Comparison of ENCODE assay signal across 1 cellular context in the genomic region with DNA sequence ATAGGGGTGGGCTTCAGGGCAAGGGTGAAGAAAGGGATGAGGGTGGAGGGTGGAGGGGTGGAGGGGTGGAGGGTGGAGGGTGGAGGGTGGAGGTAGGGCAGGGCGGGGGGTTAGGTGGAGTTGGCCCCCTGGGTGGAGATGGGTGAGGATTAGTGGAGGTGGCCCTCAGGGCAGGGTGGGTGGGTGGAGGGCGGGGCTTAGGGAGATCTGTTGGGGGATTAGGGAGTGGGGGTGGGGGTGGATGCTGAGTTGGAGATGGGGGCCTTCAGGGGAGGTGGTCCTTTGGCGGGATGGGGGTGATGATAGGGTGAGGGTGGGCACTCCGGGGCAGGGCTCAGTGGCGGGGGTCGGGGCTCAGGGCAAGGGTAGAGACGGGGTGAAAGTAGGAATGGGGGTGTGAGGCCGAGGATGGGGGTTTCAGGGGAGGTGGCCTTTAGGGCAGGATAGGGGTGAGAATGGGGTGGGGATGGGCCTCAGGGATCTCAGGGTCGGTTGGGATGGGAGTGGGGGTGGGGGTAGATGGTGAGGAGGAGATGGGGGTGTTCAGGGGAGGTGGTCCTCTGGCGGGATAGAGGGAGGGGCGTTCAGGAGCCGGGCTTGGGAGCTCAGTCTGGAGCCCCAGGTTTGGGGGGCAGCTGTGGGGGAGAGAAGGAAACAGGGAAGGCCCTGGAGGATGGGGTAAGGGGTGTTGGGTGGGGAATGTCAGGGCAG.
TF ChIP-seq lines count a peak whose summit lies in the region.

No MANE protein-coding gene starts in this region.

TF ChIP-seq in H1, 55 proteins besides CTCF, POLR2A, EP300 and RAD21:
- TF ChIP-seq RBBP5 (IDR thresholded peaks at IDR 0.05; ENCODE audit: borderline replicate concordance, low read depth, low read length) = no peak
- no peak for TF ChIP-seq POLR2AphosphoS5 (IDR thresholded peaks at IDR 0.05; ENCODE audit: low read depth, low read length)
- TF ChIP-seq EGR1 (IDR thresholded peaks at IDR 0.05; ENCODE audit: borderline replicate concordance, low read depth, low read length) = no peak
- no peak for TF ChIP-seq SIX5 (IDR thresholded peaks at IDR 0.05; ENCODE audit: low read depth, low read length)
- TF ChIP-seq GABPA (IDR thresholded peaks at IDR 0.05; ENCODE audit: borderline replicate concordance, insufficient read depth, low read length) = no peak
- TF ChIP-seq BACH1 (IDR thresholded peaks at IDR 0.05; ENCODE audit: low read length) = no peak
- no peak for TF ChIP-seq CHD2 (IDR thresholded peaks at IDR 0.05; ENCODE audit: low read length)
- no peak for TF ChIP-seq EZH2 (IDR thresholded peaks at IDR 0.05; ENCODE audit: low read depth, low read length, severe bottlenecking)
- TF ChIP-seq HDAC2 (IDR thresholded peaks at IDR 0.05; ENCODE audit: borderline replicate concordance in 1 of 2, low read depth in 2 of 2, low read length in 2 of 2) = no peak
- no peak for TF ChIP-seq KDM5A (IDR thresholded peaks at IDR 0.05; ENCODE audit: low read length)
